ENCODE assay signal across 22 cellular contexts in the genomic region with DNA sequence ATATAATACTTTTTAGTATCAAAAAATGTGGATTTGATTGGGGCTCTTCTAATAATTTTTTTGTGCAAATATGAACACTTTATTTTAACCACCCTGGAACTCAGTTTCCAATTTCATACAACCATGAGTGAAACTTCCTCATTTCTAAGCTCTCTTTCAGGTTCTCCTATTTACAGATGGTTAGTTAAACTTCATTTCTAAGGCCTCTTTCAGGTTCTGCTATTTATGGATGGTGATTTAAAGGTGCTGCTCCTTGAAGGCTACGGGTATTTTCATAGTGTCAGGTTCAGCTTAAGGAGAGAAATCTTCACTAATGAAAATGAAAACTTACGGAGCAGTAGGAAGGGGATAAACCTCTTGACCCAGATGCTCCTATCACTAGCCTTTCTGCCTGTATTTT.
"Had no signal": no experiment of that assay in that cellular context is flagged by ENCODE, and none has a peak within 500 bp of the region (broad histone marks: within the 10 kb centered on the region; RNA-seq: fewer than 3 reads in every experiment).

No MANE protein-coding gene starts in this region.

- H3K4me3 ChIP-seq: colonic mucosa, hepatocyte, mucosa of descending colon, ovary, right atrium auricular region, sigmoid colon, skin epidermis, stomach, thoracic aorta, transverse colon had no signal

- H3K9me3 ChIP-seq: colonic mucosa, mucosa of descending colon, ovary, right atrium auricular region, sigmoid colon, stomach, thoracic aorta, transverse colon had no signal

- H3K4me2 ChIP-seq: hepatocyte had no signal

- FAIRE-seq: endothelial cell of umbilical vein had no signal

- H3K36me3 ChIP-seq: colonic mucosa, ovary, right atrium auricular region, sigmoid colon, stomach, thoracic aorta, transverse colon had no signal

- H3K27ac ChIP-seq: colonic mucosa, foreskin keratinocyte, hepatocyte, ovary, right atrium auricular region, sigmoid colon, skin epidermis, stomach, thoracic aorta, transverse colon had no signal

- H3K4me1 ChIP-seq: colonic mucosa, right atrium auricular region, sigmoid colon, stomach, transverse colon had no signal

- ATAC-seq: foreskin keratinocyte, left colon, mucosa of descending colon, natural killer cell had no signal

- H2AFZ ChIP-seq: hepatocyte had no signal

- DNase-seq: colonic mucosa; effector CD4-positive, alpha-beta T cell; endodermal cell; erythroblast; foreskin keratinocyte; left colon; mammary epithelial cell; mucosa of descending colon; natural killer cell; ovary; sigmoid colon; stimulated activated CD4-positive, alpha-beta T cell treated with anti-CD3 and anti-CD28 coated beads, Interleukin-2, amount 100 ng/mL, for 24 hours; stimulated activated CD4-positive, alpha-beta T cell treated with anti-CD3 and anti-CD28 coated beads, Interleukin-4, amount 100 ng/mL, for 4 hours; stimulated activated naive CD4-positive, alpha-beta T cell; stomach; substantia nigra; transverse colon had no signal

- H3K79me2 ChIP-seq: hepatocyte had no signal

- H3K27me3 ChIP-seq: colonic mucosa, foreskin keratinocyte, hepatocyte, ovary, right atrium auricular region, sigmoid colon, stomach, transverse colon had no signal
